ENCODE assay signal across 28 cellular contexts in genomic region chr3:40009991-40010390, GRCh38.
DNase-seq lines count a peak whose midpoint lies in the region; ATAC-seq and TF ChIP-seq lines count a peak whose summit lies in the region.
"Had no signal": no experiment of that assay in that cellular context is flagged by ENCODE, and none has a peak within 500 bp of the region (broad histone marks: within the 10 kb centered on the region; RNA-seq: fewer than 3 reads in every experiment).

No MANE protein-coding gene starts in this region.

- no peak overlapping the region for H4K5ac ChIP-seq in mesendoderm (ENCODE audit: low read length)

- no peak overlapping the region for H3K4me2 ChIP-seq in mesendoderm (ENCODE audit: low read length)
- H3K4me2 ChIP-seq: BLaER1, GM23338 had no signal

- TF ChIP-seq CTCF in left ventricle myocardium inferior (IDR thresholded peaks at IDR 0.05; ENCODE audit: borderline replicate concordance): no peak

- no peak overlapping the region for H3K18ac ChIP-seq in mesendoderm (ENCODE audit: low read length)

- H3K27me3 ChIP-seq in left ventricle myocardium inferior (ENCODE audit: low read depth): no peaks in the 10 kb centered on the region
- H3K27me3 ChIP-seq in mesendoderm (ENCODE audit: insufficient read depth, low read length, poor library complexity): no peaks in the 10 kb centered on the region
- H3K27me3 ChIP-seq in aorta (ENCODE audit: control insufficient read depth in 1 of 2, insufficient read depth in 2 of 2, low read length in 1 of 2): no peaks in the 10 kb centered on the region
- no peaks in the 10 kb centered on the region for H3K27me3 ChIP-seq in SJCRH30
- H3K27me3 ChIP-seq: BLaER1 had no signal

- H2AK5ac ChIP-seq in mesendoderm (ENCODE audit: low read length): no peak overlapping the region

- no peaks in the 10 kb centered on the region for H3K79me2 ChIP-seq in mesendoderm (ENCODE audit: control insufficient read depth, insufficient read depth, low read length)

- intact Hi-C loops in Right ventricle myocardium superior (cut with DNase I): no loop called here
- intact Hi-C loops in left ventricle myocardium inferior (cut with micrococcal nuclease): no loop called here
- intact Hi-C loops in aorta (cut with DNase I): no loop called here

- H3K4me3 ChIP-seq in left ventricle myocardium inferior (no peak overlapping the region), mesendoderm (ENCODE audit: low read length) (no peak overlapping the region), aorta (ENCODE audit: low read length in 2 of 2) (no peak overlapping the region), SJCRH30 (no peak overlapping the region)
- H3K4me3 ChIP-seq: BLaER1, GM23338, HAP-1 had no signal

- DNase-seq in Right ventricle myocardium superior: peak; percentile 39
- DNase-seq in left ventricle myocardium inferior: no peak
- DNase-seq in cerebellar cortex (ENCODE audit: low spot score): peak; percentile 64
- no peak for DNase-seq in mesendoderm
- no peak for DNase-seq in aorta
- DNase-seq in SJCRH30: no peak
- DNase-seq in AG08396 (ENCODE audit: low spot score): no peak
- no peak for DNase-seq in activated naive CD4-positive, alpha-beta T cell treated with anti-CD3 and anti-CD28 coated beads, Interleukin-2, amount 50 U/mL, for 72 hours (ENCODE audit: low spot score in 2 of 2)
- DNase-seq: 8988T; ACHN; CD4-positive, CD25-positive, alpha-beta regulatory T cell; HFFc6; Karpas-422; NCI-H1092; NCI-H1417 treated with DMSO at 0.1 percent for 48 hours; NCI-H1694 treated with DMSO at 0.1 percent for 48 hours; NCI-H2081 treated with DMSO at 0.1 percent for 48 hours; NCI-H2171; NCI-H226; NCI-H510A; NCI-H69; SIG-M5 had no signal

- no peak overlapping the region for H2BK15ac ChIP-seq in mesendoderm (replicated peaks; ENCODE audit: low read depth)

- no peak overlapping the region for H3K9ac ChIP-seq in mesendoderm (ENCODE audit: low read length)
- H3K9ac ChIP-seq: BLaER1 had no signal

- no peak overlapping the region for H3K56ac ChIP-seq in mesendoderm (ENCODE audit: low read length)

- H4K8ac ChIP-seq in mesendoderm (ENCODE audit: low read depth, low read length): no peak overlapping the region

- H3K27ac ChIP-seq in left ventricle myocardium inferior (replicated peaks) (no peak overlapping the region), mesendoderm (ENCODE audit: low read depth, low read length) (no peak overlapping the region), aorta (ENCODE audit: low read depth in 1 of 2, low read length in 2 of 2) (no peak overlapping the region), SJCRH30 (no peak overlapping the region)
- H3K27ac ChIP-seq: BLaER1, RWPE1 had no signal

- H2BK5ac ChIP-seq in mesendoderm (ENCODE audit: low read length): no peak overlapping the region

- no peaks in the 10 kb centered on the region for H3K36me3 ChIP-seq in left ventricle myocardium inferior
- no peaks in the 10 kb centered on the region for H3K36me3 ChIP-seq in mesendoderm (ENCODE audit: control insufficient read depth, insufficient read depth, low read length)
- no peaks in the 10 kb centered on the region for H3K36me3 ChIP-seq in aorta (ENCODE audit: control insufficient read depth in 1 of 2, insufficient read depth in 2 of 2, low read length in 1 of 2)
- H3K36me3 ChIP-seq in SJCRH30: no peaks in the 10 kb centered on the region
- H3K36me3 ChIP-seq: BLaER1, HAP-1 had no signal

- H2BK120ac ChIP-seq in mesendoderm (ENCODE audit: low read depth, low read length): no peak overlapping the region

- no peaks in the 10 kb centered on the region for H3K36me3 Mint-ChIP-seq in activated naive CD4-positive, alpha-beta T cell treated with anti-CD3 and anti-CD28 coated beads, Interleukin-2, amount 50 U/mL, for 72 hours
- H3K36me3 Mint-ChIP-seq: CD4-positive, CD25-positive, alpha-beta regulatory T cell had no signal

- no peak overlapping the region for H3K4ac ChIP-seq in mesendoderm (ENCODE audit: low read depth, low read length)

- peak; percentile 63 for ATAC-seq in Right ventricle myocardium superior (ENCODE audit: poor library complexity)
- ATAC-seq in aorta (ENCODE audit: low FRiP score): peak; percentile 53
- ATAC-seq in activated naive CD4-positive, alpha-beta T cell treated with anti-CD3 and anti-CD28 coated beads, Interleukin-2, amount 50 U/mL, for 72 hours: no peak
- ATAC-seq: GM23338, HepG2, Panc1 had no signal

- H3K9me3 ChIP-seq in left ventricle myocardium inferior (replicated peaks) (no peaks in the 10 kb centered on the region), aorta (ENCODE audit: control insufficient read depth, low read length) (no peaks in the 10 kb centered on the region), SJCRH30 (replicated peaks) (no peaks in the 10 kb centered on the region)
- H3K9me3 ChIP-seq: BLaER1, HAP-1 had no signal

- H3K27ac Mint-ChIP-seq in activated naive CD4-positive, alpha-beta T cell treated with anti-CD3 and anti-CD28 coated beads, Interleukin-2, amount 50 U/mL, for 72 hours: no peak overlapping the region
- H3K27ac Mint-ChIP-seq: CD4-positive, CD25-positive, alpha-beta regulatory T cell; GM23338; HFFc6 had no signal

- H3K79me1 ChIP-seq in mesendoderm (ENCODE audit: low read length): no peaks in the 10 kb centered on the region

- no peaks in the 10 kb centered on the region for H3K9me3 Mint-ChIP-seq in activated naive CD4-positive, alpha-beta T cell treated with anti-CD3 and anti-CD28 coated beads, Interleukin-2, amount 50 U/mL, for 72 hours
- H3K9me3 Mint-ChIP-seq: CD4-positive, CD25-positive, alpha-beta regulatory T cell; GM23338; HFFc6 had no signal

- H3K23ac ChIP-seq in mesendoderm (ENCODE audit: low read length): peak overlapping the region; percentile 25

- WGBS in mesendoderm (ENCODE audit: extremely low coverage, insufficient coverage, low lambda C conversion rate): no CpG with 5 or more reads among the region's 2 CpGs
- WGBS in aorta, 2 donors: 7% methylated on average over 2 of the region's 2 CpGs

- H3K4me1 ChIP-seq in left ventricle myocardium inferior: no peaks in the 10 kb centered on the region
- no peaks in the 10 kb centered on the region for H3K4me1 ChIP-seq in mesendoderm (ENCODE audit: control insufficient read depth, low read depth, low read length)
- H3K4me1 ChIP-seq in aorta (ENCODE audit: control insufficient read depth in 1 of 2, insufficient read depth in 2 of 2, low read length in 2 of 2): peaks cover 0 to 4% of the 10 kb centered on the region in 2 donors
- H3K4me1 ChIP-seq in SJCRH30: no peaks in the 10 kb centered on the region

Comparison
In these comparisons a context has a peak if more than half of its experiments do, and no peak if none do; other contexts are left out.
1. DNase-seq: peak in Right ventricle myocardium superior (single experiment) and cerebellar cortex (single experiment); none in left ventricle myocardium inferior (single experiment), mesendoderm (single experiment), aorta (0 of 2), SJCRH30 (0 of 2), AG08396 (single experiment) and activated naive CD4-positive, alpha-beta T cell treated with anti-CD3 and anti-CD28 coated beads, Interleukin-2, amount 50 U/mL, for 72 hours (0 of 2).
2. ATAC-seq: peak in Right ventricle myocardium superior (single experiment) and aorta (single experiment); none in activated naive CD4-positive, alpha-beta T cell treated with anti-CD3 and anti-CD28 coated beads, Interleukin-2, amount 50 U/mL, for 72 hours (0 of 2).